8 cellular contexts compared by ENCODE assay signal in the genomic region with DNA sequence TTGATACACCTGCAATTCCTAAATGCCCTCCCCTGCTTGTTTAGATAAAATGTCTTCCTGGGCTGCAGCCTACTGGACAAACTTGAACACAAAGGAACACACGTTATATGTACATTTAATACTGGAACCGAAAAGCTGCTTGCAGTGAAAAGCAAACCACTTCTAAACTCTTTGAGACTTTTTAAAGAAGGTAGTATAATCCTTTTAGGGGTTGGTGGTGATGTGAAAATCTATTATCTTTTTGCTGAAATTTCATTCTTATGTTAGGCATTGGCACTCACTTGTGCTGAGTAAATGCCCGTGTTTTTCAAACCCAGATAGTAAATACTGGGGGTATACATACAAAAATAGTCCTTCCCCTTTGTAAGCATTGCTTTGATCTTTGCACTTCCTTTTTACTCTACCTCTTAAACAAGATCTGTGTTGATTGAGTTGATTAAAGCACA. TPM values are rescaled to one million over a fixed set of nuclear protein-coding genes. Genes with fewer than 3 reads are reported as not detected.
DNase-seq lines count a peak whose midpoint lies in the region; ATAC-seq and TF ChIP-seq lines count a peak whose summit lies in the region.

No MANE protein-coding gene starts in this region.

- H3K27ac ChIP-seq in psoas muscle: no peak overlapping the region

- peak; percentile 39 for DNase-seq in DMS 273 (lab: John Stamatoyannopoulos, UW; ENCODE audit: unreplicated experiment)
- no peak for DNase-seq in DMS 273 treated with DMSO at 0.1 percent for 48 hours (lab: John Stamatoyannopoulos, UW)
- DNase-seq in NCI-H146 (lab: John Stamatoyannopoulos, UW): peak; percentile 42
- DNase-seq in choroid plexus epithelial cell (ENCODE audit: low read depth): no peak
- DNase-seq in psoas muscle: no peak
- DNase-seq in dedifferentiated amniotic fluid mesenchymal stem cell (ENCODE audit: extremely low spot score): no peak

- ATAC-seq in psoas muscle (no peak), GM21360 (IDR thresholded peaks at IDR 0.05; ENCODE audit: unreplicated experiment) (no peak), HG03457 (IDR thresholded peaks at IDR 0.05; ENCODE audit: unreplicated experiment) (no peak)

- TF ChIP-seq CTCF in choroid plexus epithelial cell (conservative IDR thresholded peaks at IDR 0.05; ENCODE audit: low read depth, low read length) (no peak), psoas muscle (IDR thresholded peaks at IDR 0.05) (no peak)

- peaks cover 53% of the 10 kb centered on the region for H3K4me1 ChIP-seq in psoas muscle

- 20 to 31% (median 23%) methylated on average over 3 of the region's 3 CpGs for WGBS in psoas muscle, 3 donors

- no peaks in the 10 kb centered on the region for H3K36me3 ChIP-seq in psoas muscle (ENCODE audit: insufficient read depth in 1 of 2, low read depth in 1 of 2)

- H3K4me3 ChIP-seq in choroid plexus epithelial cell (ENCODE audit: low read depth, low read length): peak overlapping the region; percentile 75
- H3K4me3 ChIP-seq in psoas muscle: peak overlapping the region; percentile 84

- no peaks in the 10 kb centered on the region for H3K27me3 ChIP-seq in psoas muscle (ENCODE audit: insufficient read depth in 3 of 3, low read length in 2 of 3)

- no peaks in the 10 kb centered on the region for H3K9me3 ChIP-seq in psoas muscle

- intact Hi-C loops in psoas muscle (cut with DNase I): loop anchor here in 1 of 2 donors (5.0 to 10.0 kb wide), 2 partner anchors 324 to 591 kb away; a partner anchor contains a TSS

RNA-seq across cellular contexts. Expression of a gene that starts 2.2 kb away (rescaled TPM):
- 10 to 100 TPM; 19.8 to 47.5 (median 22.5) TPM for total RNA-seq in psoas muscle
- 10 to 100 TPM; 11.7 to 22.0 (median 16.3) TPM for polyA plus RNA-seq in psoas muscle

Comparison
In these comparisons a context has a peak if more than half of its experiments do, and no peak if none do; other contexts are left out.
1. DNase-seq: peak in DMS 273 (single experiment) and NCI-H146 (single experiment); none in DMS 273 treated with DMSO at 0.1 percent for 48 hours (single experiment), choroid plexus epithelial cell (single experiment), psoas muscle (0 of 2) and dedifferentiated amniotic fluid mesenchymal stem cell (single experiment).